1 cellular context compared by ENCODE assay signal in genomic region chr22:43129426-43130425, GRCh38.
TF ChIP-seq lines count a peak whose summit lies in the region.

No MANE protein-coding gene starts in this region.

TF ChIP-seq in GM12878, 131 proteins besides CTCF, POLR2A, EP300 and RAD21:
- TF ChIP-seq RUNX3 (IDR thresholded peaks at IDR 0.05; ENCODE audit: low read length), result peak; percentile 19; the same call in 1 of the 2 replicates
- no peak for TF ChIP-seq SMAD1 (IDR thresholded peaks at IDR 0.05; ENCODE audit: low read depth, partially characterized antibody)
- peak; percentile 38 for TF ChIP-seq IKZF1 (conservative IDR thresholded peaks at IDR 0.05)
- peak; percentile 75 for TF ChIP-seq SPI1 (IDR thresholded peaks at IDR 0.05; ENCODE audit: borderline replicate concordance, insufficient read depth, low read depth, low read length)
- TF ChIP-seq IKZF2 (IDR thresholded peaks at IDR 0.05), result 0 out of 4 replicates have a peak, but pooled peaks of 1 of the 2 experiments have one; percentile 16
- no peak for TF ChIP-seq CBFB (IDR thresholded peaks at IDR 0.05; ENCODE audit: low read depth)
- no peak for TF ChIP-seq ZNF274 (IDR thresholded peaks at IDR 0.05; ENCODE audit: insufficient read depth, insufficient read length)
- peak; percentile 70 for TF ChIP-seq EED (IDR thresholded peaks at IDR 0.05; ENCODE audit: low read depth)
- TF ChIP-seq FOXK2 (IDR thresholded peaks at IDR 0.05), result no peak
- no peak for TF ChIP-seq ZZZ3 (IDR thresholded peaks at IDR 0.05; ENCODE audit: control insufficient read depth, insufficient read length, low read depth)
